Comparison of ENCODE assay signal across 17 cellular contexts in the genomic region with DNA sequence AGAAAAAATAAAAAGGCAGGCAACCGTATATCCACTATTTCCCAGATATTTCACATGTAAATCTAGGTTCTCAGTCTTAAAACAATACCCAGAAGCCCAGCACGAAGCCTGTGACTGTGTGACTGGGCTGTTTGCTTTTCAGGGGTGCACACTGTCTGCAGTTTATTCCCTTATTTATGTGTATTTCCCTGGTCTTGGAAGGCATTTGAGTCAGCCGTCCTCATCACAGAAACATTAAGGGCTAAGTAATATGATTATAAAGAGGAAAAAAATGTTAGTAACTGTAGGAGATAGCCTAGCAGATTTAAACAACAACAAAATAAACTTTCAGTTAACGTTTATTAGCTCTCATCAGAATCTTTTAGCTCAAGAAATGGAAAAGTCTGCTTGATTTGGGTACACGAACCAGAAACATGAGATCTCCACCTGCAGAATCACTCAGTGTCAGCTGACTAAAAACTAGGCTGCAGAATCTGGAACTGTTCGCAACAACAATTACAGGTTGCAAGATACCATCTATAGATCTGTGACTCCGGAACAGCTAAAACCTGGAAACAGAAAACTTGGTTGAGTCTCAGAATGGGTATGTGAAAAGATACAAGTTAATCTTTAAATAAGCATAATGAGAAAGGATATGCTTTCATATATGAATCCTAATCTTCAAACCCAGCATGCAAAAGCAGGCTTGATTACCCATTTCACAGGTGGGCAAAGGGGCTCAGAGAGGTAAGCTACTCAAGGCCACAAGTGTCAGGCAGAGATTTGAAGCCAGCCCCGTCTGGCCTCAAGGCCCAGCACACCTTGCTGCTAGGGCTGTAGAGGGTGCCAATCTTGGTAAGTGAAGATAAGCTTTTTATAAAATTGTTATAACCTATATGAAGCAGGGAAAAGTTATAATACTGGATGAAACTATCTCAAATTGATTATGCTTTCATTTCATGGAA. TPM values are rescaled to one million over a fixed set of nuclear protein-coding genes. Genes with fewer than 3 reads are reported as not detected.
DNase-seq lines count a peak whose midpoint lies in the region; ATAC-seq and TF ChIP-seq lines count a peak whose summit lies in the region.
"Had no signal": no experiment of that assay in that cellular context is flagged by ENCODE, and none has a peak within 500 bp of the region (broad histone marks: within the 10 kb centered on the region; RNA-seq: fewer than 3 reads in every experiment).

No MANE protein-coding gene starts in this region.

- H3K4me2 ChIP-seq in mesenchymal stem cell (ENCODE audit: low read length, poor library complexity, severe bottlenecking) (no peak overlapping the region), smooth muscle cell (peak overlapping the region; percentile 45)

- H3K4me1 ChIP-seq in mesenchymal stem cell (ENCODE audit: control insufficient read depth, insufficient read depth, low read depth, low read length) (peaks cover 6% of the 10 kb centered on the region), smooth muscle cell (ENCODE audit: low read depth) (peaks cover 25% of the 10 kb centered on the region)

- no peak for ATAC-seq in HG03571 (IDR thresholded peaks at IDR 0.05; ENCODE audit: unreplicated experiment)

- peaks cover 6% of the 10 kb centered on the region for H3K79me2 ChIP-seq in smooth muscle cell (ENCODE audit: low read depth)

- no peak overlapping the region for H3K14ac ChIP-seq in mesenchymal stem cell (ENCODE audit: low read length in 2 of 2)

- H2AK5ac ChIP-seq in mesenchymal stem cell (ENCODE audit: low read length, severe bottlenecking): no peak overlapping the region

- CTCF ChIA-PET in MCF 10A (lab: Yijun Ruan, JAX): interaction anchor here (0.7 to 2.4 kb wide), 6 partner anchors 20 to 363 kb away, joined by 3 to 8 read pairs (median 4); no protein-coding TSS in a partner anchor

- no peak overlapping the region for H3K23ac ChIP-seq in mesenchymal stem cell (ENCODE audit: low read length in 2 of 2)

- H3K27ac Mint-ChIP-seq in MCF 10A (ENCODE audit: low read depth, unreplicated experiment): peak overlapping the region; percentile 75
- H3K27ac Mint-ChIP-seq in activated naive CD8-positive, alpha-beta T cell treated with anti-CD3 and anti-CD28 coated beads for 36 hours: no peak overlapping the region
- H3K27ac Mint-ChIP-seq: activated naive CD8-positive, alpha-beta T cell had no signal

- DNase-seq in HCEC 1CT (peak; percentile 20), MCF 10A (ENCODE audit: unreplicated experiment) (no peak), mesenchymal stem cell (no peak), smooth muscle cell (lab: John Stamatoyannopoulos, UW; ENCODE audit: unreplicated experiment) (no peak)
- no peak for DNase-seq in activated naive CD8-positive, alpha-beta T cell treated with anti-CD3 and anti-CD28 coated beads for 36 hours
- no peak for DNase-seq in stimulated activated CD4-positive, alpha-beta T cell treated with anti-CD3 and anti-CD28 coated beads, Interleukin-4, amount 100 ng/mL, for 24 hours
- no peak for DNase-seq in activated CD4-positive, CD25-positive, alpha-beta regulatory T cell treated with anti-CD3 and anti-CD28 coated beads, Interleukin-2, amount 50 U/mL, for 72 hours
- DNase-seq: activated CD4-positive, alpha-beta T cell treated with anti-CD3 and anti-CD28 coated beads, Interleukin-2, amount 50 U/mL, for 1 hour; KG1; NCI-H1092 treated with DMSO at 0.1 percent for 48 hours; NCI-H2171 treated with DMSO at 0.1 percent for 48 hours; posterior cingulate gyrus; SHP77 treated with DMSO at 0.1 percent for 48 hours; stimulated activated CD4-positive, alpha-beta T cell treated with anti-CD3 and anti-CD28 coated beads, Interleukin-15, amount 100 ng/mL, for 24 hours had no signal

- H2BK15ac ChIP-seq in mesenchymal stem cell (ENCODE audit: low read depth, poor library complexity, severe bottlenecking): no peak overlapping the region

- H4K91ac ChIP-seq in mesenchymal stem cell (ENCODE audit: low read length): no peak overlapping the region

- no peak overlapping the region for H2BK120ac ChIP-seq in mesenchymal stem cell (ENCODE audit: low read depth, low read length)

- peak overlapping the region in 1 of 2 experiments; percentile 69 for H3K18ac ChIP-seq in mesenchymal stem cell (ENCODE audit: low read depth in 1 of 2, low read length in 2 of 2)

- BruUV-seq in MCF 10A (replicated peaks; lab: Mats Ljungman, UMichigan): no TSS peak

- H3K9me3 Mint-ChIP-seq in MCF 10A (ENCODE audit: unreplicated experiment): no peaks in the 10 kb centered on the region
- H3K9me3 Mint-ChIP-seq in activated naive CD8-positive, alpha-beta T cell treated with anti-CD3 and anti-CD28 coated beads for 36 hours: no peaks in the 10 kb centered on the region

- H3K9me3 ChIP-seq in mesenchymal stem cell (ENCODE audit: control insufficient read depth, low read length) (no peaks in the 10 kb centered on the region), smooth muscle cell (replicated peaks; ENCODE audit: low read depth) (no peaks in the 10 kb centered on the region)

- H3K36me3 ChIP-seq in mesenchymal stem cell (ENCODE audit: control insufficient read depth in 1 of 2, insufficient read depth in 2 of 2, low read depth in 1 of 2, low read length in 2 of 2) (peaks cover 7 to 9% of the 10 kb centered on the region in 2 experiments), smooth muscle cell (ENCODE audit: low read depth) (no peaks in the 10 kb centered on the region)

- no peak overlapping the region for H3K4me3 Mint-ChIP-seq in MCF 10A (ENCODE audit: unreplicated experiment)
- no peak overlapping the region for H3K4me3 Mint-ChIP-seq in activated naive CD8-positive, alpha-beta T cell treated with anti-CD3 and anti-CD28 coated beads for 36 hours
- H3K4me3 Mint-ChIP-seq: activated naive CD8-positive, alpha-beta T cell had no signal

- peak overlapping the region in 1 of 2 experiments; percentile 15 for H3K4ac ChIP-seq in mesenchymal stem cell (ENCODE audit: low read depth in 1 of 2, low read length in 2 of 2)

- H2AFZ ChIP-seq in mesenchymal stem cell (ENCODE audit: low read depth, low read length) (no peak overlapping the region), smooth muscle cell (ENCODE audit: low read depth) (peak overlapping the region; percentile 26)

- intact Hi-C loops in MCF 10A (cut with micrococcal nuclease): no loop called here

- no peaks in the 10 kb centered on the region for H3K27me3 Mint-ChIP-seq in MCF 10A (ENCODE audit: insufficient read depth, unreplicated experiment)
- no peaks in the 10 kb centered on the region for H3K27me3 Mint-ChIP-seq in activated naive CD8-positive, alpha-beta T cell treated with anti-CD3 and anti-CD28 coated beads for 36 hours
- H3K27me3 Mint-ChIP-seq: activated naive CD8-positive, alpha-beta T cell had no signal

- peak overlapping the region; percentile 54 for H4K8ac ChIP-seq in mesenchymal stem cell (ENCODE audit: low read length)

- H3K27ac ChIP-seq in mesenchymal stem cell (ENCODE audit: low read length, poor library complexity, severe bottlenecking) (peak overlapping the region; percentile 68), smooth muscle cell (ENCODE audit: low read depth) (peak overlapping the region; percentile 54)
- H3K27ac ChIP-seq: HL-60 had no signal

- H3K4me3 ChIP-seq in mesenchymal stem cell (ENCODE audit: insufficient read depth in 1 of 2, low read depth in 1 of 2, low read length in 2 of 2): no peak overlapping the region
- no peak overlapping the region for H3K4me3 ChIP-seq in smooth muscle cell

- no peaks in the 10 kb centered on the region for H4K20me1 ChIP-seq in smooth muscle cell (ENCODE audit: low read depth)

- POLR2A ChIA-PET in MCF 10A (lab: Yijun Ruan, JAX): interaction anchor here (0.6 to 3.6 kb wide), 12 partner anchors 10 to 105 kb away, joined by 3 to 17 read pairs (median 3); a partner anchor contains a TSS

- H3K27me3 ChIP-seq in mesenchymal stem cell (ENCODE audit: control insufficient read depth in 1 of 2, insufficient read depth in 1 of 2, low read length in 2 of 2) (no peaks in the 10 kb centered on the region), smooth muscle cell (ENCODE audit: low read depth) (no peaks in the 10 kb centered on the region)

- no peak overlapping the region for H2BK5ac ChIP-seq in mesenchymal stem cell (ENCODE audit: low read depth, low read length, poor library complexity, severe bottlenecking)

- peaks cover 12% of the 10 kb centered on the region for H3F3A ChIP-seq in smooth muscle cell (ENCODE audit: low read depth)

- peaks cover 33% of the 10 kb centered on the region for H3K4me1 Mint-ChIP-seq in MCF 10A (ENCODE audit: insufficient read depth, unreplicated experiment)
- H3K4me1 Mint-ChIP-seq in activated naive CD8-positive, alpha-beta T cell treated with anti-CD3 and anti-CD28 coated beads for 36 hours: peaks cover 15% of the 10 kb centered on the region

- no peak for TF ChIP-seq CTCF in MCF 10A (IDR thresholded peaks at IDR 0.05; ENCODE audit: unreplicated experiment)
- no peak for TF ChIP-seq CTCF in smooth muscle cell (IDR thresholded peaks at IDR 0.05; ENCODE audit: borderline replicate concordance, insufficient read depth, poor library complexity, severe bottlenecking)

- H2BK12ac ChIP-seq in mesenchymal stem cell (ENCODE audit: low read length in 2 of 2): peak overlapping the region in 1 of 2 experiments; percentile 70

- WGBS in mesenchymal stem cell: 74% methylated on average over 5 of the region's 8 CpGs
- 74% methylated on average over 8 of the region's 8 CpGs for WGBS in smooth muscle cell (ENCODE audit: low lambda C conversion rate)

- H3K9ac ChIP-seq in mesenchymal stem cell (ENCODE audit: low read length) (no peak overlapping the region), smooth muscle cell (ENCODE audit: low read depth) (no peak overlapping the region)

- peaks cover 30% of the 10 kb centered on the region for H3K79me1 ChIP-seq in mesenchymal stem cell (replicated peaks; ENCODE audit: low read length, poor library complexity, severe bottlenecking)

- H3K36me3 Mint-ChIP-seq in MCF 10A (ENCODE audit: insufficient read depth, unreplicated experiment): peaks cover 30% of the 10 kb centered on the region
- H3K36me3 Mint-ChIP-seq in activated naive CD8-positive, alpha-beta T cell treated with anti-CD3 and anti-CD28 coated beads for 36 hours: peaks cover 2% of the 10 kb centered on the region

RNA-seq across cellular contexts. Expression of a gene that starts 21.1 kb away (rescaled TPM):
- total RNA-seq in MCF 10A (2022) (74.8 and 108 TPM in 2 replicates), smooth muscle cell (7.1 and 9.4 TPM in 2 replicates)
- polyA plus RNA-seq in mesenchymal stem cell (2013, experiment 1 of 2): 16.7 TPM
- polyA plus RNA-seq in mesenchymal stem cell (2013, experiment 2 of 2): 20.0 TPM
- 3.7 and 6.1 TPM in 2 replicates for polyA plus RNA-seq in smooth muscle cell
- 10 to 100 TPM; 25.3 to 29.6 TPM for total RNA-seq in activated naive CD8-positive, alpha-beta T cell treated with anti-CD3 and anti-CD28 coated beads for 36 hours
